Comparison of ENCODE assay signal across 7 cellular contexts in the genomic region with DNA sequence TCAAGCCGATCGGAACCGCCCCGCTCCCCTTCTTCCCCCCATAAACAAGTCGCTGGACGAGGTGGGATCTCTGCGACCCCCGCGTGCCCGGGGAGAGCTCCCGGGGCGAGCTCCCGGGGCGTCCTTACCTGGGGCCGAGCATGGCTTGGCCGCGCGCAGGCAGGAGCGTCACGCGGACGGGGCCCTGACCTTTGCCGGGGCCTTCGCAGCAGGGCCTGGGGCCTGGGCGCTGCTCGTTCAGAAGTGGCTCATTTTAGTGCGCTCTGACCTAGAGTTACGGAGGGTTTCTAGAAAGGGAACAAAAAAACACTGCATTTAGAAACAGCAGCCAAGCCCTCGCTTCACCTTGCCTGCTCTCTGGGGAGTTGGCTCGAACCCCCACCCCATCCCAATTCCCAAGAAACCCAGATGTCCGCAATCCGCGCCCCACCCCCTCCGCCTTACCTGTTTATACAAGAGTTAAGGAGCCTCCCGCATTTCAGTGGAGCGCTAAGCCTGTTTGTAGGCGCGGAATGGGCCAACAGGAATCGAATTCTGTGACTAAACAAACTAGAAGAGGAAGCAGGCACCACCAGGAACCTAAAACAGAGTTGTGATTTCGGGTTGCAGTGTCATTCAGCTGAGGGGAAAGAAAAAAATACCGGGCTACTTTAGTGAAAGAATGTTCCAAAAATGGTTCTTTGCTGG. TPM values are rescaled to one million over a fixed set of nuclear protein-coding genes. Genes with fewer than 3 reads are reported as not detected.
DNase-seq lines count a peak whose midpoint lies in the region; ATAC-seq and TF ChIP-seq lines count a peak whose summit lies in the region.

No MANE protein-coding gene starts in this region.

- ATAC-seq in GM18873 (IDR thresholded peaks at IDR 0.05; ENCODE audit: low FRiP score, unreplicated experiment): peak; percentile 45
- ATAC-seq in HG02623 (IDR thresholded peaks at IDR 0.05; ENCODE audit: unreplicated experiment): peak; percentile 37

- peak overlapping the region; percentile 10 to 67 (median 62) for H3K27ac ChIP-seq in esophagus muscularis mucosa (replicated peaks in 1 of 4)

- no peak for TF ChIP-seq POLR2A in esophagus muscularis mucosa (IDR thresholded peaks at IDR 0.05; ENCODE audit: low read depth)

- peaks cover 64% of the 10 kb centered on the region for H3K27me3 Mint-ChIP-seq in neural crest cell (ENCODE audit: low read depth)

- DNase-seq in NOMO-1 treated with DMSO at 0.1 percent for 48 hours (lab: John Stamatoyannopoulos, UW; ENCODE audit: unreplicated experiment) (peak; percentile 77), esophagus muscularis mucosa (ENCODE audit: extremely low spot score) (no peak), neural crest cell (ENCODE audit: low read depth, low spot score) (no peak), foreskin fibroblast (no peak)
- DNase-seq in stimulated activated CD4-positive, alpha-beta T cell treated with anti-CD3 and anti-CD28 coated beads, Interleukin-15, amount 100 ng/mL, for 24 hours: no peak

- TF ChIP-seq CTCF in esophagus muscularis mucosa (IDR thresholded peaks at IDR 0.05) (no peak), neural crest cell (conservative IDR thresholded peaks at IDR 0.05) (no peak), foreskin fibroblast (IDR thresholded peaks at IDR 0.05; ENCODE audit: low read depth, low read length) (no peak)

- intact Hi-C loops in esophagus muscularis mucosa (cut with DNase I): no loop called here

- peaks cover 0 to 9% (median 0%) of the 10 kb centered on the region in 4 donors for H3K27me3 ChIP-seq in esophagus muscularis mucosa

- WGBS in esophagus muscularis mucosa: 62% methylated on average over 41 of the region's 41 CpGs

- H3K9me3 ChIP-seq in esophagus muscularis mucosa: no peaks in the 10 kb centered on the region

- peak overlapping the region; percentile 82 for H3K4me3 Mint-ChIP-seq in neural crest cell

- H3K4me1 ChIP-seq in esophagus muscularis mucosa: peaks cover 4 to 17% (median 16%) of the 10 kb centered on the region in 4 donors

- no peak overlapping the region for H3K27ac Mint-ChIP-seq in neural crest cell (ENCODE audit: unreplicated experiment)

- H3K4me3 ChIP-seq in esophagus muscularis mucosa: peak overlapping the region; percentile 50 to 62 (median 58)
- H3K4me3 ChIP-seq in foreskin fibroblast (ENCODE audit: low read depth in 1 of 2, low read length in 2 of 2): peak overlapping the region in 1 of 2 donors; percentile 54

- peaks cover 14% of the 10 kb centered on the region for H3K4me1 Mint-ChIP-seq in neural crest cell

- H3K36me3 Mint-ChIP-seq in neural crest cell (ENCODE audit: low read depth): no peaks in the 10 kb centered on the region

- no peaks in the 10 kb centered on the region for H3K9me3 Mint-ChIP-seq in neural crest cell

- no peaks in the 10 kb centered on the region for H3K36me3 ChIP-seq in esophagus muscularis mucosa

- no peak for TF ChIP-seq EP300 in esophagus muscularis mucosa (IDR thresholded peaks at IDR 0.05)

RNA-seq across cellular contexts. Expression of gene RBM47, which starts 0.8 kb away (rescaled TPM):
- total RNA-seq in esophagus muscularis mucosa: 10 to 100 TPM; 13.3 to 38.3 (median 21.8) TPM
- 0.37 and 0.48 TPM in 2 replicates for total RNA-seq in neural crest cell
